ENCODE assay signal across 15 cellular contexts in the genomic region with DNA sequence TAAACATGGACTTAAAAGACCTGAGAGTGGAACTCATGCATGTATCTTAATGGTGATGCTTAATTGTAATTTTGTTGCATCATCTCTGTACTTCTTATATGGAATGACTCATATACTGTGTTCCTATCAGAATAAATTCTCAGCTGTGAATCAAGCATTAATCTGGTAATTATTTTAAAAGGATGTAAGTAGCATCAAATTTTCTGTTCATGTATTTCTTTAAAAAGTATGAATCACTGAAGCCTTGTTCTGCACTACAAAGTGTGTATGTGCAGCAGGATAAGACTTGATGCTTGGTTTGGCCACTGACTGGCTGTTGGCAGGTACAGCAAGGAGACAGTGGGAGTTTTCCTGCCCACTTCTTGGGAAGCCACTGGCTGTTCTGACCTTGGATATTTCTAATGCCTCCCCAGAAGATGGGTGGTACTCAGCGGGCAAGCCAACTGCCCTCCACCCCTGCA.
DNase-seq lines count a peak whose midpoint lies in the region; ATAC-seq, FAIRE-seq and TF ChIP-seq lines count a peak whose summit lies in the region.
"Had no signal": no experiment of that assay in that cellular context is flagged by ENCODE, and none has a peak within 500 bp of the region (broad histone marks: within the 10 kb centered on the region; RNA-seq: fewer than 3 reads in every experiment).

No MANE protein-coding gene starts in this region.

- intact Hi-C loops in K562 (cut with micrococcal nuclease) = no loop called here
- intact Hi-C loops in tibial artery (cut with DNase I; ENCODE audit: low total_unique reads) = no loop called here

- H3K4me1 ChIP-seq in CD4-positive, CD25-positive, alpha-beta regulatory T cell (ENCODE audit: control insufficient read depth, insufficient read depth, low read length, poor library complexity, severe bottlenecking) = peaks cover 14% of the 10 kb centered on the region
- no peaks in the 10 kb centered on the region; a peak in 1 of 5 replicates for H3K4me1 ChIP-seq in K562 (replicated peaks in 1 of 2; ENCODE audit: control insufficient read depth in 2 of 2, insufficient read depth in 2 of 2, low read length in 2 of 2)
- no peaks in the 10 kb centered on the region for H3K4me1 ChIP-seq in tibial artery
- H3K4me1 ChIP-seq: Peyer's patch had no signal

- no peak overlapping the region for H3K4me3 Mint-ChIP-seq in CD4-positive, CD25-positive, alpha-beta regulatory T cell
- H3K4me3 Mint-ChIP-seq: activated CD4-positive, alpha-beta memory T cell treated with anti-CD3 and anti-CD28 coated beads for 36 hours; T-helper 2 cell treated with Interferon-gamma antibody and Interleukin-4, amounts not matched to agents 5 μg/mL and 100 μg/mL, for 36 hours had no signal

- CTCF ChIA-PET in K562 (lab: Yijun Ruan, JAX; ENCODE audit: low intra/inter-chr PET ratio) = no interaction called here

- TF ChIP-seq CTCF in K562 (IDR thresholded peaks at IDR 0.05 in 2 of 3, conservative IDR thresholded peaks at IDR 0.05 in 1 of 3; ENCODE audit: insufficient read depth in 2 of 3, low read depth in 1 of 3, low read length in 3 of 3) = no peak
- TF ChIP-seq CTCF in tibial artery (IDR thresholded peaks at IDR 0.05) = no peak

- no peak overlapping the region for H3K9ac ChIP-seq in K562 (ENCODE audit: insufficient read depth in 1 of 2, low read depth in 2 of 2, low read length in 2 of 2)

- H2AFZ ChIP-seq in K562 (ENCODE audit: low read depth, low read length) = no peak overlapping the region
- H2AFZ ChIP-seq: hepatocyte had no signal

- H3K27me3 ChIP-seq in CD4-positive, CD25-positive, alpha-beta regulatory T cell (ENCODE audit: control insufficient read depth, insufficient read depth, low read length) = no peaks in the 10 kb centered on the region
- H3K27me3 ChIP-seq in K562 (ENCODE audit: control insufficient read depth in 2 of 2, insufficient read depth in 2 of 2, low read length in 2 of 2) (no peaks in the 10 kb centered on the region), tibial artery (no peaks in the 10 kb centered on the region)
- H3K27me3 ChIP-seq: hepatocyte, Peyer's patch had no signal

- H3K27ac ChIP-seq in CD4-positive, CD25-positive, alpha-beta regulatory T cell (ENCODE audit: insufficient read depth, low read length, poor library complexity, severe bottlenecking) = no peak overlapping the region
- H3K27ac ChIP-seq in K562 (ENCODE audit: extremely low read depth, low read depth, low read length) = no peak overlapping the region
- H3K27ac ChIP-seq in tibial artery = no peak overlapping the region
- H3K27ac ChIP-seq: hepatocyte, Peyer's patch had no signal

- BruUV-seq in K562 (replicated peaks; lab: Mats Ljungman, UMichigan) = no TSS peak

- no peak for TF ChIP-seq POLR2A in H54 (IDR thresholded peaks at IDR 0.05; ENCODE audit: low read depth, low read length)
- TF ChIP-seq POLR2A in K562 (conservative IDR thresholded peaks at IDR 0.05) = no peak

- in situ Hi-C loops in K562 (cut with MboI) = no loop called here

- peaks cover 0 to 3% (median 0%) of the 10 kb centered on the region in 7 donors for H3K9me3 Mint-ChIP-seq in CD4-positive, CD25-positive, alpha-beta regulatory T cell
- H3K9me3 Mint-ChIP-seq: activated CD4-positive, alpha-beta memory T cell treated with anti-CD3 and anti-CD28 coated beads for 36 hours; T-helper 2 cell treated with Interferon-gamma antibody and Interleukin-4, amounts not matched to agents 5 μg/mL and 100 μg/mL, for 36 hours had no signal

- no peak overlapping the region for H3K4me3 ChIP-seq in CD4-positive, CD25-positive, alpha-beta regulatory T cell (ENCODE audit: low read depth, low read length)
- H3K4me3 ChIP-seq in K562 = no peak overlapping the region
- no peak overlapping the region for H3K4me3 ChIP-seq in tibial artery
- H3K4me3 ChIP-seq: hepatocyte, Peyer's patch, smooth muscle cell had no signal

- TF ChIP-seq EP300 in K562 (IDR thresholded peaks at IDR 0.05; ENCODE audit: low read length) = no peak

- no peak for TF ChIP-seq RAD21 in K562 (CRISPR knock-in tag; conservative IDR thresholded peaks at IDR 0.05 in 1 of 2, IDR thresholded peaks at IDR 0.05 in 1 of 2)

- FAIRE-seq in H54 (lab: Jason Lieb, UNC) (peak; percentile 43), K562 (lab: Jason Lieb, UNC) (no peak)
- FAIRE-seq: HTR-8/SVneo had no signal

- DNase-seq in CD4-positive, CD25-positive, alpha-beta regulatory T cell = no peak
- no peak for DNase-seq in H54 (ENCODE audit: insufficient read length, low spot score)
- no peak for DNase-seq in K562 (ENCODE audit: extremely low read depth in 1 of 4, low spot score in 3 of 4)
- DNase-seq in kidney tubule cell (ENCODE audit: low spot score) = peak; percentile 9
- DNase-seq in iPS-NIHi7 (ENCODE audit: extremely low spot score) = no peak
- no peak for DNase-seq in NCI-H1092 treated with DMSO at 0.1 percent for 48 hours (lab: John Stamatoyannopoulos, UW)
- no peak for DNase-seq in tibial artery
- DNase-seq: activated CD4-positive, alpha-beta memory T cell treated with anti-CD3 and anti-CD28 coated beads for 36 hours; effector CD4-positive, alpha-beta T cell; NCI-H510A; Peyer's patch had no signal

- H3K79me2 ChIP-seq in K562 (ENCODE audit: control insufficient read depth, insufficient read depth, low read length) = no peaks in the 10 kb centered on the region
- H3K79me2 ChIP-seq: hepatocyte had no signal

- H3K4me2 ChIP-seq in K562 (ENCODE audit: insufficient read depth, low read length) = no peak overlapping the region
- H3K4me2 ChIP-seq: hepatocyte, smooth muscle cell had no signal

- no peaks in the 10 kb centered on the region for H3K36me3 ChIP-seq in CD4-positive, CD25-positive, alpha-beta regulatory T cell (ENCODE audit: control insufficient read depth, insufficient read depth, low read length)
- H3K36me3 ChIP-seq in K562 (ENCODE audit: control insufficient read depth, insufficient read depth, low read length) (no peaks in the 10 kb centered on the region), tibial artery (no peaks in the 10 kb centered on the region)
- H3K36me3 ChIP-seq: Peyer's patch had no signal

- H4K20me1 ChIP-seq in K562 (replicated peaks; ENCODE audit: control insufficient read depth, insufficient read depth, low read length) = no peaks in the 10 kb centered on the region

- no peaks in the 10 kb centered on the region for H3K9me1 ChIP-seq in K562 (ENCODE audit: control insufficient read depth, insufficient read depth, low read length)

- H3K27me3 Mint-ChIP-seq in CD4-positive, CD25-positive, alpha-beta regulatory T cell = peaks cover under 1% of the 10 kb centered on the region

- no peaks in the 10 kb centered on the region for H3K9me3 ChIP-seq in CD4-positive, CD25-positive, alpha-beta regulatory T cell (ENCODE audit: control insufficient read depth in 2 of 2, low read length in 2 of 2)
- H3K9me3 ChIP-seq in K562 (replicated peaks; ENCODE audit: control insufficient read depth, insufficient read depth, low read depth, low read length) (no peaks in the 10 kb centered on the region), tibial artery (no peaks in the 10 kb centered on the region)
- H3K9me3 ChIP-seq: Peyer's patch had no signal

- peak overlapping the region in 2 of 3 donors; percentile 80 to 86 for H3K27ac Mint-ChIP-seq in CD4-positive, CD25-positive, alpha-beta regulatory T cell
- H3K27ac Mint-ChIP-seq: activated CD4-positive, alpha-beta memory T cell treated with anti-CD3 and anti-CD28 coated beads for 36 hours; T-helper 2 cell treated with Interferon-gamma antibody and Interleukin-4, amounts not matched to agents 5 μg/mL and 100 μg/mL, for 36 hours had no signal

- POLR2A ChIA-PET in K562 (lab: Yijun Ruan, JAX) = no interaction called here

- 56% methylated on average over 1 of the region's 1 CpG for WGBS in K562 (ENCODE audit: insufficient coverage, low coverage, missing lambda C conversion rate)

- H3K36me3 Mint-ChIP-seq in CD4-positive, CD25-positive, alpha-beta regulatory T cell = no peaks in the 10 kb centered on the region
- H3K36me3 Mint-ChIP-seq: activated CD4-positive, alpha-beta memory T cell treated with anti-CD3 and anti-CD28 coated beads for 36 hours had no signal

- peaks cover 13 to 60% (median 39%) of the 10 kb centered on the region in 4 donors for H3K4me1 Mint-ChIP-seq in CD4-positive, CD25-positive, alpha-beta regulatory T cell

- no peak for ATAC-seq in CD4-positive, CD25-positive, alpha-beta regulatory T cell (ENCODE audit: low read depth in 2 of 2)
- 0 out of 3 replicates have a peak, but pooled peaks have one; percentile 28 for ATAC-seq in K562

TF ChIP-seq in K562, 482 proteins besides CTCF, POLR2A, EP300 and RAD21:
- TF ChIP-seq CEBPG (CRISPR knock-in tag; IDR thresholded peaks at IDR 0.05) (no peak), CEBPG (tag; conservative IDR thresholded peaks at IDR 0.05 in 1 of 2, IDR thresholded peaks at IDR 0.05 in 1 of 2) (peak; percentile 67 to 83), KLF1 (tag; IDR thresholded peaks at IDR 0.05) (no peak), MCM2 (IDR thresholded peaks at IDR 0.05; ENCODE audit: low read depth) (no peak)
- TF ChIP-seq, protein P1, sequence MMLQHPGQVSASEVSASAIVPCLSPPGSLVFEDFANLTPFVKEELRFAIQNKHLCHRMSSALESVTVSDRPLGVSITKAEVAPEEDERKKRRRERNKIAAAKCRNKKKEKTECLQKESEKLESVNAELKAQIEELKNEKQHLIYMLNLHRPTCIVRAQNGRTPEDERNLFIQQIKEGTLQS (IDR thresholded peaks at IDR 0.05) = peak; percentile 91
- TF ChIP-seq, protein P1 (CRISPR knock-in tag; conservative IDR thresholded peaks at IDR 0.05) = no peak
